In the genomic region with DNA sequence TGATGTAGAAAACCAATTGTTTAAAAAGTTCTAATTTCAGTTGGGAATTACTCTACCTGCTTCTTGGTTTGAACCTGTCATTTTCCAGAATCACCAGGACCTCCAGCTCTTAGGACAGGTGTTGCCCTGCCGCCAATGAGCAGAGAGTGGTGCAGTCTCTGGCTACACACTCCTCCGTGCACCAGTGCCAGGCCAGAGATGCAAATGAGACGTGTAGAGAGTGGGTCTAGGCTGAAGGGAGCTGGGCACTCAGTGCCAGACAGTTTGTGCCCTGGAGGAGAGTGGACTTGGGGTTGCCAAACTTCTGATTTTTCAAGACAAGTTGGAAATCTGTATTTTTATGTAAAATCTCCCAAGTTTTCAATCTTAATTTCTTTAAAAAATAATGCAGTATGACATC, we compare ENCODE assay signal across 17 cellular contexts.
DNase-seq lines count a peak whose midpoint lies in the region; TF ChIP-seq lines count a peak whose summit lies in the region.
"Had no signal": no experiment of that assay in that cellular context is flagged by ENCODE, and none has a peak within 500 bp of the region (broad histone marks: within the 10 kb centered on the region; RNA-seq: fewer than 3 reads in every experiment).

No MANE protein-coding gene starts in this region.

- H3T11ph ChIP-seq in H9 (ENCODE audit: low read length): no peak overlapping the region

- H3K36me3 ChIP-seq in thyroid gland: no peaks in the 10 kb centered on the region
- H3K36me3 ChIP-seq: BE2C had no signal

- no peaks in the 10 kb centered on the region for H3K79me1 ChIP-seq in H9 (ENCODE audit: insufficient read depth, low read depth, low read length, poor library complexity, severe bottlenecking)

- H3K4me1 Mint-ChIP-seq in Calu3 (ENCODE audit: low read depth, unreplicated experiment): peaks cover 15% of the 10 kb centered on the region
- peaks cover 15 to 24% of the 10 kb centered on the region in 2 experiments for H3K4me1 Mint-ChIP-seq in H9
- H3K4me1 Mint-ChIP-seq: CD14-positive monocyte; CD4-positive, alpha-beta memory T cell; CD4-positive, CD25-positive, alpha-beta regulatory T cell; CD8-positive, alpha-beta memory T cell had no signal

- H3K79me2 ChIP-seq in H9 (ENCODE audit: insufficient read depth, low read length): 0 out of 2 replicates have a peak, but pooled peaks cover 2% of the 10 kb centered on the region

- H4K91ac ChIP-seq in H9 (ENCODE audit: insufficient read length, low read depth, low read length): no peak overlapping the region

- H3K9ac ChIP-seq in H9 (ENCODE audit: extremely low read depth, insufficient read length, low read length): no peak overlapping the region
- H3K9ac ChIP-seq: BLaER1 had no signal

- H2AK5ac ChIP-seq in H9 (ENCODE audit: insufficient read length, low read length): no peak overlapping the region

- intact Hi-C loops in Calu3 (cut with micrococcal nuclease; ENCODE audit: unreplicated experiment) (no loop called here), thyroid gland (cut with DNase I) (no loop called here)

- H3K4me1 ChIP-seq in H9 (ENCODE audit: insufficient read depth, low read length) (no peaks in the 10 kb centered on the region; the same call in none of the 2 replicates), thyroid gland (peaks cover 0 to 6% of the 10 kb centered on the region in 2 donors)
- H3K4me1 ChIP-seq: BE2C had no signal

- no peak overlapping the region for H4K8ac ChIP-seq in H9 (replicated peaks; ENCODE audit: insufficient read length, low read depth, low read length)

- H2BK12ac ChIP-seq in H9 (ENCODE audit: insufficient read length, low read depth, low read length): no peak overlapping the region

- CTCF ChIA-PET in Calu3 (lab: Charles Lee): no interaction called here

- H3K56ac ChIP-seq in H9 (ENCODE audit: insufficient read length, low read depth, low read length): no peak overlapping the region

- BruUV-seq in Calu3 (replicated peaks; lab: Mats Ljungman, UMichigan): no TSS peak

- TF ChIP-seq CTCF in Calu3 (IDR thresholded peaks at IDR 0.05; ENCODE audit: unreplicated experiment): no peak
- TF ChIP-seq CTCF in H9 (conservative IDR thresholded peaks at IDR 0.05): no peak
- no peak for TF ChIP-seq CTCF in thyroid gland (IDR thresholded peaks at IDR 0.05)

- H4K5ac ChIP-seq in H9 (ENCODE audit: insufficient read length, low read depth, low read length): no peak overlapping the region

- H3K23ac ChIP-seq in H9 (ENCODE audit: insufficient read length, low read depth, low read length): no peak overlapping the region

- no peak overlapping the region for H3K4me2 ChIP-seq in H9 (ENCODE audit: insufficient read depth, insufficient read length, low read length)
- H3K4me2 ChIP-seq: BLaER1 had no signal

- H2BK5ac ChIP-seq in H9 (ENCODE audit: insufficient read length, low read length): no peak overlapping the region

- no peak overlapping the region for H3K4ac ChIP-seq in H9 (ENCODE audit: low read depth, low read length)

- H2AFZ ChIP-seq in H9 (ENCODE audit: low read length): no peak overlapping the region

- WGBS in H9 (ENCODE audit: extremely low coverage, insufficient read length, low lambda C conversion rate): no CpG with 5 or more reads among the region's 3 CpGs
- 77 to 81% methylated on average over 3 of the region's 3 CpGs for WGBS in thyroid gland, 2 donors

- H3K9me3 Mint-ChIP-seq in Calu3 (ENCODE audit: low read depth, unreplicated experiment) (no peaks in the 10 kb centered on the region), H9 (no peaks in the 10 kb centered on the region)

- H3K23me2 ChIP-seq in H9 (ENCODE audit: insufficient read length, low read depth, low read length, poor library complexity, severe bottlenecking): no peaks in the 10 kb centered on the region

- H3K14ac ChIP-seq in H9 (ENCODE audit: insufficient read depth, low read length): no peak overlapping the region

- H3K4me3 ChIP-seq in thyroid gland (replicated peaks in 1 of 3): no peak overlapping the region
- H3K4me3 ChIP-seq: BLaER1 had no signal

- no peaks in the 10 kb centered on the region for H3K9me3 ChIP-seq in H9 (ENCODE audit: control insufficient read depth, low read depth, low read length)
- H3K9me3 ChIP-seq in thyroid gland: no peaks in the 10 kb centered on the region
- H3K9me3 ChIP-seq: BE2C, BLaER1 had no signal

- H3K4me3 Mint-ChIP-seq in Calu3 (ENCODE audit: low read depth, unreplicated experiment) (no peak overlapping the region), H9 (no peak overlapping the region)
- H3K4me3 Mint-ChIP-seq: CD14-positive monocyte; CD4-positive, alpha-beta memory T cell; CD4-positive, CD25-positive, alpha-beta regulatory T cell; CD8-positive, alpha-beta memory T cell had no signal

- H3K27ac Mint-ChIP-seq in Calu3 (ENCODE audit: unreplicated experiment) (peak overlapping the region; percentile 17), H9 (peak overlapping the region; percentile 11 to 79 (median 50); a peak in 3 of 7 replicates)
- H3K27ac Mint-ChIP-seq: CD14-positive monocyte; CD4-positive, alpha-beta memory T cell; CD4-positive, CD25-positive, alpha-beta regulatory T cell; CD8-positive, alpha-beta memory T cell had no signal

- peak overlapping the region; percentile 91; the same call in 1 of the 2 replicates for H2BK15ac ChIP-seq in H9 (ENCODE audit: low read depth, low read length)

- TF ChIP-seq POLR2A in thyroid gland (IDR thresholded peaks at IDR 0.05): no peak

- H2BK120ac ChIP-seq in H9 (ENCODE audit: low read depth, low read length, poor library complexity, severe bottlenecking): no peak overlapping the region

- H4K20me1 ChIP-seq in H9 (ENCODE audit: control insufficient read depth, insufficient read depth, insufficient read length): no peaks in the 10 kb centered on the region
- H4K20me1 ChIP-seq: BLaER1 had no signal

- H3K27me3 ChIP-seq in H9 (ENCODE audit: insufficient read depth, low read length): no peaks in the 10 kb centered on the region
- H3K27me3 ChIP-seq in thyroid gland: no peaks in the 10 kb centered on the region
- H3K27me3 ChIP-seq: BE2C, BLaER1 had no signal

- H3K27ac ChIP-seq in H9 (ENCODE audit: insufficient read length, low read depth, low read length) (no peak overlapping the region), thyroid gland (no peak overlapping the region)
- H3K27ac ChIP-seq: BLaER1 had no signal

- H3K36me3 Mint-ChIP-seq in Calu3 (ENCODE audit: insufficient read depth, unreplicated experiment) (no peaks in the 10 kb centered on the region), H9 (ENCODE audit: insufficient read depth in 1 of 3, low read depth in 3 of 3) (peaks cover 4 to 20% (median 18%) of the 10 kb centered on the region in 3 experiments; a peak in 6 of 7 replicates)
- H3K36me3 Mint-ChIP-seq: CD14-positive monocyte; CD4-positive, alpha-beta memory T cell; CD4-positive, CD25-positive, alpha-beta regulatory T cell; CD8-positive, alpha-beta memory T cell had no signal

- H3K27me3 Mint-ChIP-seq in Calu3 (ENCODE audit: unreplicated experiment) (no peaks in the 10 kb centered on the region), H9 (ENCODE audit: low read depth) (no peaks in the 10 kb centered on the region)
- H3K27me3 Mint-ChIP-seq: CD4-positive, CD25-positive, alpha-beta regulatory T cell; CD8-positive, alpha-beta memory T cell had no signal

- no peak overlapping the region for H3K18ac ChIP-seq in H9 (ENCODE audit: insufficient read length, low read depth, low read length)

- H2BK20ac ChIP-seq in H9 (ENCODE audit: low read depth, low read length, poor library complexity, severe bottlenecking): no peak overlapping the region

- DNase-seq in Calu3 (no peak), H9 (no peak), thyroid gland (peak; percentile 20 to 22), NCI-H187 treated with DMSO at 0.1 percent for 48 hours (lab: John Stamatoyannopoulos, UW) (no peak), glomerular visceral epithelial cell (ENCODE audit: extremely low spot score) (no peak)
- DNase-seq: 8988T; ACHN; BE2C; C1 segment of cervical spinal cord; CD4-positive, alpha-beta memory T cell; CD4-positive, CD25-positive, alpha-beta regulatory T cell; CD8-positive, alpha-beta memory T cell; COR-L47; DMS79 treated with DMSO at 0.1 percent for 48 hours; GF-D8 had no signal

Comparison
In these comparisons a context has a peak if more than half of its experiments do, and no peak if none do; other contexts are left out.
1. DNase-seq: peak in thyroid gland (2 of 2); none in Calu3 (single experiment), H9 (single experiment), NCI-H187 treated with DMSO at 0.1 percent for 48 hours (single experiment) and glomerular visceral epithelial cell (single experiment).